12 cellular contexts compared by ENCODE assay signal in the genomic region with DNA sequence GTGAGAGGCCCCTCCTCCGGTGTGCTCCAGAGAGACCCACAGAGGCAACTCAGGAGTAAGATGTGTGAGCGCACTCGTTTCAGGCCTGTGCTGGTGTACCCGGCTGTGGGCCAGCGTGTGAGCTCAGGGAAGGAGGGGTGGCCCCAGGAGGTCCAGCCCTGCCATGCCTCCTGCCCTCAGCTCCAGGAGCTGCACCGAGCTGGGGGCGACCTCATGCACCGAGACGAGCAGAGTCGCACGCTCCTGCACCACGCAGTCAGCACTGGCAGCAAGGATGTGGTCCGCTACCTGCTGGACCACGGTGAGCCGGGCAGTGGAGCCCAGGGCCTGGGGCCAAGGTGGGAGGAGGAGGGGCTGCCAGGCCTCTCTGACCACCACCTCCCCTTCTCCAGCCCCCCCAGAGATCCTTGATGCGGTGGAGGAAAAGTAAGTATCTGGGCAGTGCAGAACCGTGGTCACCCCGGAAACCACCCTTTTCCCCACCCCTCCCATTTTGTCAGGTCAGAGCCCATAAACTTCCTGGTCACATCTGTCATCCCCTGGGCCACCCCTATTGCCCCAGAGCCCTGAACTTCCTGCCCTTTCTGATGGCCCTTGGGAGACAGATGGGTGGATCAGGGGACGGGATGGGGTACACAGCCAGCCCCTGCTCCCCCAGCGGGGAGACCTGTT. TPM values are rescaled to one million over a fixed set of nuclear protein-coding genes. Genes with fewer than 3 reads are reported as not detected.
DNase-seq lines count a peak whose midpoint lies in the region; ATAC-seq and TF ChIP-seq lines count a peak whose summit lies in the region.
"Had no signal": no experiment of that assay in that cellular context is flagged by ENCODE, and none has a peak within 500 bp of the region (broad histone marks: within the 10 kb centered on the region; RNA-seq: fewer than 3 reads in every experiment).

No MANE protein-coding gene starts in this region.

- in situ Hi-C loops in gastrocnemius medialis (cut with MboI; ENCODE audit: low sequenced_read_pairs in 4 of 4), result no loop called here

- no peaks in the 10 kb centered on the region for H3K9me3 Mint-ChIP-seq in activated CD4-positive, alpha-beta T cell treated with anti-CD3 and anti-CD28 coated beads, Interleukin-2, amount 10 ng/mL, durations not matched to agents 24 days and 14 days
- no peaks in the 10 kb centered on the region for H3K9me3 Mint-ChIP-seq in T-cell

- H3K27ac Mint-ChIP-seq in activated CD4-positive, alpha-beta T cell treated with anti-CD3 and anti-CD28 coated beads, Interleukin-2, amount 10 ng/mL, durations not matched to agents 24 days and 14 days, result peak overlapping the region; percentile 75
- H3K27ac Mint-ChIP-seq in T-cell, result peak overlapping the region; percentile 74 to 78

- H3K4me3 ChIP-seq in iPS-15b (ENCODE audit: low read depth, low read length), result peak overlapping the region; percentile 66
- H3K4me3 ChIP-seq in gastrocnemius medialis, result no peak overlapping the region
- no peak overlapping the region for H3K4me3 ChIP-seq in ascending aorta
- H3K4me3 ChIP-seq: heart left ventricle had no signal

- CTCF ChIA-PET in T-cell (lab: Charles Lee), result interaction anchor here (0.6 to 0.9 kb wide), 3 partner anchors 8 to 465 kb away, joined by 3 to 4 read pairs (median 3); no protein-coding TSS in a partner anchor

- no peak for TF ChIP-seq POLR2A in gastrocnemius medialis (IDR thresholded peaks at IDR 0.05)

- intact Hi-C loops in activated CD4-positive, alpha-beta T cell treated with anti-CD3 and anti-CD28 coated beads, Interleukin-2, amount 10 ng/mL, durations not matched to agents 24 days and 14 days (cut with micrococcal nuclease), result no loop called here
- intact Hi-C loops in gastrocnemius medialis (cut with DNase I; ENCODE audit: low total_unique reads) (no loop called here), ascending aorta (cut with DNase I) (no loop called here)

- no peaks in the 10 kb centered on the region for H3K9me3 ChIP-seq in iPS-15b (ENCODE audit: control insufficient read depth, insufficient read depth, low read length)
- no peaks in the 10 kb centered on the region for H3K9me3 ChIP-seq in gastrocnemius medialis
- H3K9me3 ChIP-seq in ascending aorta, result no peaks in the 10 kb centered on the region
- H3K9me3 ChIP-seq: heart left ventricle had no signal

- H3K27ac ChIP-seq in gastrocnemius medialis (peak overlapping the region in 3 of 4 donors; percentile 66 to 70 (median 67)), ascending aorta (peak overlapping the region in 1 of 2 donors; percentile 8)

- H3K36me3 ChIP-seq in iPS-15b (ENCODE audit: control insufficient read depth, insufficient read depth, low read length) (peaks cover 45% of the 10 kb centered on the region), gastrocnemius medialis (peaks cover 0 to 47% of the 10 kb centered on the region in 2 donors), ascending aorta (peaks cover 31 to 37% of the 10 kb centered on the region in 2 donors)

- no peak for DNase-seq in activated CD4-positive, alpha-beta T cell treated with anti-CD3 and anti-CD28 coated beads, Interleukin-2, amount 10 ng/mL, durations not matched to agents 24 days and 14 days
- DNase-seq in activated CD4-positive, alpha-beta T cell treated with anti-CD3 and anti-CD28 coated beads for 48 hours, result no peak
- DNase-seq in T-cell (no peak), gastrocnemius medialis (peak in 1 of 2 donors; percentile 26), NCI-H2196 (lab: John Stamatoyannopoulos, UW; ENCODE audit: unreplicated experiment) (no peak), ascending aorta (ENCODE audit: low spot score in 2 of 2) (no peak)
- DNase-seq: activated naive CD4-positive, alpha-beta T cell treated with Interleukin-2 at 50 U/mL for 16 hours; NCI-H226 had no signal

- no peak for ATAC-seq in T-cell (replicated peaks in 1 of 4)
- ATAC-seq in gastrocnemius medialis, result peak in 1 of 2 donors; percentile 9
- no peak for ATAC-seq in HG03439 (IDR thresholded peaks at IDR 0.05; ENCODE audit: unreplicated experiment)

- no peak for TF ChIP-seq CTCF in gastrocnemius medialis (IDR thresholded peaks at IDR 0.05 in 4 of 5, conservative IDR thresholded peaks at IDR 0.05 in 1 of 5)
- TF ChIP-seq CTCF in ascending aorta (IDR thresholded peaks at IDR 0.05), result no peak

- H3K36me3 Mint-ChIP-seq in activated CD4-positive, alpha-beta T cell treated with anti-CD3 and anti-CD28 coated beads, Interleukin-2, amount 10 ng/mL, durations not matched to agents 24 days and 14 days (ENCODE audit: low read depth), result peaks cover 37% of the 10 kb centered on the region
- peaks cover 23% of the 10 kb centered on the region for H3K36me3 Mint-ChIP-seq in T-cell

- no peak overlapping the region for H3K4me3 Mint-ChIP-seq in activated CD4-positive, alpha-beta T cell treated with anti-CD3 and anti-CD28 coated beads, Interleukin-2, amount 10 ng/mL, durations not matched to agents 24 days and 14 days
- H3K4me3 Mint-ChIP-seq in T-cell, result peak overlapping the region; percentile 31 to 50 (median 41)

- peaks cover 9% of the 10 kb centered on the region for H3K4me1 Mint-ChIP-seq in activated CD4-positive, alpha-beta T cell treated with anti-CD3 and anti-CD28 coated beads, Interleukin-2, amount 10 ng/mL, durations not matched to agents 24 days and 14 days
- H3K4me1 Mint-ChIP-seq in T-cell, result peaks cover 7 to 11% (median 10%) of the 10 kb centered on the region in 3 donors

- H3K9ac ChIP-seq in iPS-15b (ENCODE audit: low read depth, low read length), result no peak overlapping the region

- peaks cover 8% of the 10 kb centered on the region for H3K27me3 Mint-ChIP-seq in activated CD4-positive, alpha-beta T cell treated with anti-CD3 and anti-CD28 coated beads, Interleukin-2, amount 10 ng/mL, durations not matched to agents 24 days and 14 days
- peaks cover 0 to 10% of the 10 kb centered on the region in 2 donors for H3K27me3 Mint-ChIP-seq in T-cell

- POLR2A ChIA-PET in T-cell (lab: Charles Lee), result no interaction called here

- peaks cover 9% of the 10 kb centered on the region for H3K4me1 ChIP-seq in iPS-15b (ENCODE audit: control insufficient read depth, insufficient read depth, low read length)
- peaks cover 6 to 19% of the 10 kb centered on the region in 2 donors for H3K4me1 ChIP-seq in gastrocnemius medialis
- H3K4me1 ChIP-seq in ascending aorta, result peaks cover 5 to 7% of the 10 kb centered on the region in 2 donors

- H3K27me3 ChIP-seq in iPS-15b (ENCODE audit: control insufficient read depth, insufficient read depth, low read length) (no peaks in the 10 kb centered on the region), gastrocnemius medialis (peaks cover 0 to 23% (median 7%) of the 10 kb centered on the region in 3 donors), ascending aorta (peaks cover 14% of the 10 kb centered on the region)

RNA-seq across cellular contexts. Expression of gene MDK, which starts 2.5 kb away (rescaled TPM):
- total RNA-seq in activated CD4-positive, alpha-beta T cell treated with anti-CD3 and anti-CD28 coated beads, Interleukin-2, amount 10 ng/mL, durations not matched to agents 24 days and 14 days, result 5.4 and 7.1 TPM in 2 replicates
- total RNA-seq in T-cell, result 1 to 10 TPM; 5.8 to 8.6 (median 8.3) TPM
- 1 to 10 TPM in 2 of 4 donors, not detected in 2; 1.6 to 1.9 TPM for total RNA-seq in gastrocnemius medialis
- 93.3 TPM for total RNA-seq in ascending aorta

RNA-seq across cellular contexts. Expression of gene CHRM4, which starts 12.6 kb away (rescaled TPM):
- 0.80 and 0.84 TPM in 2 replicates for total RNA-seq in activated CD4-positive, alpha-beta T cell treated with anti-CD3 and anti-CD28 coated beads, Interleukin-2, amount 10 ng/mL, durations not matched to agents 24 days and 14 days
- total RNA-seq in T-cell (1 to 10 TPM in 2 of 5 donors, under 1 TPM in 2, not detected in 1; 0.18 to 3.9 (median 1.5) TPM), gastrocnemius medialis (not detected), ascending aorta (not detected)
- total RNA-seq: mucosa of gallbladder had no signal

RNA-seq across cellular contexts. Expression of gene DGKZ, which starts 31.7 kb away (rescaled TPM):
- 87.4 and 94.7 TPM in 2 replicates for total RNA-seq in activated CD4-positive, alpha-beta T cell treated with anti-CD3 and anti-CD28 coated beads, Interleukin-2, amount 10 ng/mL, durations not matched to agents 24 days and 14 days
- total RNA-seq in T-cell (100 to 1,000 TPM; 235 to 318 (median 251) TPM), gastrocnemius medialis (100 to 1,000 TPM; 127 to 155 (median 131) TPM), ascending aorta (123 TPM)
